In the genomic region with DNA sequence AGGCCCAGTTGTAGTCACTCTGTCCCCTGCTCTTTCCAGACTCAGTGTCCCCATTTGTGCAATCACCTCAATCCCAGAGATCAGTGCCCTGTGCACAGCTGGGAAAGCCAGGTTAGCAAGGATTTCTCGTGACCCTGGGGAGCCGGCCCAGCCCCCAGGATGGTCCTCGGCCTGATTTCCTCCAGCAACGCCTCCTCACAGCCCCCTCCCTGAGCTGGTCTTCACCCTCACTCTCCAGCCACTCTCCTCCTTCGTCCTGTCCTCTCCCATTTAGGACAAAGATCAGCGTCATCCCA, we compare ENCODE assay signal across 14 cellular contexts.
"Had no signal": no experiment of that assay in that cellular context is flagged by ENCODE, and none has a peak within 500 bp of the region (broad histone marks: within the 10 kb centered on the region; RNA-seq: fewer than 3 reads in every experiment).

No MANE protein-coding gene starts in this region.

- H3K9me3 ChIP-seq: pancreas, SJCRH30 had no signal

- H3K36me3 ChIP-seq: cardiac muscle cell, heart left ventricle, pancreas, SJCRH30, tibial nerve had no signal

- H3K4me3 ChIP-seq: cardiac muscle cell, coronary artery, heart left ventricle, pancreas, SJCRH30, tibial nerve had no signal

- H3K4me3 Mint-ChIP-seq: activated CD8-positive, alpha-beta T cell treated with anti-CD3 and anti-CD28 coated beads for 36 hours; activated naive CD8-positive, alpha-beta T cell treated with anti-CD3 and anti-CD28 coated beads, Interleukin-2, amount 50 U/mL, for 24 hours had no signal

- H3K4me1 ChIP-seq: pancreas, SJCRH30 had no signal

- H3K27ac ChIP-seq: cardiac muscle cell, coronary artery, heart left ventricle, pancreas, SJCRH30, tibial nerve had no signal

- H3K27me3 ChIP-seq: cardiac muscle cell, pancreas, tibial nerve had no signal

- H3K27me3 Mint-ChIP-seq: activated CD8-positive, alpha-beta T cell treated with anti-CD3 and anti-CD28 coated beads for 36 hours; activated naive CD8-positive, alpha-beta T cell treated with anti-CD3 and anti-CD28 coated beads, Interleukin-2, amount 50 U/mL, for 24 hours had no signal

- H3K9me3 Mint-ChIP-seq: activated T-helper 2 cell treated with anti-CD3 and anti-CD28 coated beads, Interferon-gamma antibody, Interleukin-2, Interleukin-4, amounts not matched to agents 10 μg/mL and 5 μg/mL and 100 μg/mL, durations not matched to agents 14 hours and 24 hours and 36 hours had no signal

- ATAC-seq: activated CD8-positive, alpha-beta T cell treated with anti-CD3 and anti-CD28 coated beads for 36 hours; activated naive CD8-positive, alpha-beta T cell treated with anti-CD3 and anti-CD28 coated beads, Interleukin-2, amount 50 U/mL, for 24 hours; left lobe of liver; pancreas had no signal

- DNase-seq: activated CD8-positive, alpha-beta memory T cell treated with anti-CD3 and anti-CD28 coated beads, Interleukin-2, amount 50 U/mL, for 48 hours; activated CD8-positive, alpha-beta T cell treated with anti-CD3 and anti-CD28 coated beads for 36 hours; activated naive CD8-positive, alpha-beta T cell treated with anti-CD3 and anti-CD28 coated beads, Interleukin-2, amount 50 U/mL, for 24 hours; effector CD4-positive, alpha-beta T cell; mammary epithelial cell; SJCRH30; small intestine had no signal

- H3K27ac Mint-ChIP-seq: activated CD8-positive, alpha-beta T cell treated with anti-CD3 and anti-CD28 coated beads for 36 hours; activated naive CD8-positive, alpha-beta T cell treated with anti-CD3 and anti-CD28 coated beads, Interleukin-2, amount 50 U/mL, for 24 hours; activated T-helper 2 cell treated with anti-CD3 and anti-CD28 coated beads, Interferon-gamma antibody, Interleukin-2, Interleukin-4, amounts not matched to agents 10 μg/mL and 5 μg/mL and 100 μg/mL, durations not matched to agents 14 hours and 24 hours and 36 hours had no signal
